ENCODE assay signal across 1 cellular context in the genomic region with DNA sequence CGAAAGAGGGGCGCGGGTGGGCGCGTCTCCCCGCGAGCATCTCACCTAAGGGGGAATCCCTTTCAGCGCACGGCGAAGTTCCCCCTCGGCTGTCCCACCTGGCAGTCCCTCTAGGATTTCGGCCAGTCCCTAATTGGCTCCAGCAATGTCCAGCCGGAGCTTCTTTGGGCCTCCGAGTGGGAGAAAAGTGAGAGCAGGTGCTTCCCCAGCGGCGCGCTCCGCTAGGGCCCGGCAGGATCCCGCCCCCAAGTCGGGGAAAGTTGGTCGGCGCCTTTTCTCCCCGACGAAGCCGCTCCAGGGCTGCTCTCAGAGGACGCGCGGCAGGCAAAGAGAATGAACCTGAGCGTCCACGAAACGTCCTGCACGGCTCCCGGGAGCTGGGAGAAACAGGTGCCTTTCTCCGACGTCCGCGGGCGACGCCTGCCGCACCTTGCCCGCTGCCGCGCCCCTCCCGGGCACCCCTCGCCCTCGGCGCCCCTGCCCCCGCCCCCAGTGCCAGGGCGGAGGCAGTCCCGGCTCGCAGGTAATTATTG.
TF ChIP-seq lines count a peak whose summit lies in the region.

No MANE protein-coding gene starts in this region.

TF ChIP-seq in WTC11, 78 proteins besides CTCF, POLR2A, EP300 and RAD21 (continued from another document):
- TF ChIP-seq, protein P1, sequence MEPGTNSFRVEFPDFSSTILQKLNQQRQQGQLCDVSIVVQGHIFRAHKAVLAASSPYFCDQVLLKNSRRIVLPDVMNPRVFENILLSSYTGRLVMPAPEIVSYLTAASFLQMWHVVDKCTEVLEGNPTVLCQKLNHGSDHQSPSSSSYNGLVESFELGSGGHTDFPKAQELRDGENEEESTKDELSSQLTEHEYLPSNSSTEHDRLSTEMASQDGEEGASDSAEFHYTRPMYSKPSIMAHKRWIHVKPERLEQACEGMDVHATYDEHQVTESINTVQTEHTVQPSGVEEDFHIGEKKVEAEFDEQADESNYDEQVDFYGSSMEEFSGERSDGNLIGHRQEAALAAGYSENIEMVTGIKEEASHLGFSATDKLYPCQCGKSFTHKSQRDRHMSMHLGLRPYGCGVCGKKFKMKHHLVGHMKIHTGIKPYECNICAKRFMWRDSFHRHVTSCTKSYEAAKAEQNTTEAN (CRISPR knock-in tag; IDR thresholded peaks at IDR 0.05) = no peak
- TF ChIP-seq, protein P2, sequence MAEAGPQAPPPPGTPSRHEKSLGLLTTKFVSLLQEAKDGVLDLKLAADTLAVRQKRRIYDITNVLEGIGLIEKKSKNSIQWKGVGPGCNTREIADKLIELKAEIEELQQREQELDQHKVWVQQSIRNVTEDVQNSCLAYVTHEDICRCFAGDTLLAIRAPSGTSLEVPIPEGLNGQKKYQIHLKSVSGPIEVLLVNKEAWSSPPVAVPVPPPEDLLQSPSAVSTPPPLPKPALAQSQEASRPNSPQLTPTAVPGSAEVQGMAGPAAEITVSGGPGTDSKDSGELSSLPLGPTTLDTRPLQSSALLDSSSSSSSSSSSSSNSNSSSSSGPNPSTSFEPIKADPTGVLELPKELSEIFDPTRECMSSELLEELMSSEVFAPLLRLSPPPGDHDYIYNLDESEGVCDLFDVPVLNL (CRISPR knock-in tag; IDR thresholded peaks at IDR 0.05; ENCODE audit: borderline replicate concordance, low read depth) = no peak
- TF ChIP-seq ATF2 (CRISPR knock-in tag; IDR thresholded peaks at IDR 0.05; ENCODE audit: borderline replicate concordance, low read depth) (no peak), ERG (CRISPR knock-in tag; IDR thresholded peaks at IDR 0.05) (no peak), TEAD1 (CRISPR knock-in tag; IDR thresholded peaks at IDR 0.05) (no peak), ZNF423 (CRISPR knock-in tag; IDR thresholded peaks at IDR 0.05) (no peak), FOXP1 (CRISPR knock-in tag; IDR thresholded peaks at IDR 0.05; ENCODE audit: borderline replicate concordance) (no peak), MXD4 (CRISPR knock-in tag; IDR thresholded peaks at IDR 0.05; ENCODE audit: borderline replicate concordance) (no peak), ZBTB21 (CRISPR knock-in tag; IDR thresholded peaks at IDR 0.05; ENCODE audit: borderline replicate concordance) (no peak)
- TF ChIP-seq, protein P3, sequence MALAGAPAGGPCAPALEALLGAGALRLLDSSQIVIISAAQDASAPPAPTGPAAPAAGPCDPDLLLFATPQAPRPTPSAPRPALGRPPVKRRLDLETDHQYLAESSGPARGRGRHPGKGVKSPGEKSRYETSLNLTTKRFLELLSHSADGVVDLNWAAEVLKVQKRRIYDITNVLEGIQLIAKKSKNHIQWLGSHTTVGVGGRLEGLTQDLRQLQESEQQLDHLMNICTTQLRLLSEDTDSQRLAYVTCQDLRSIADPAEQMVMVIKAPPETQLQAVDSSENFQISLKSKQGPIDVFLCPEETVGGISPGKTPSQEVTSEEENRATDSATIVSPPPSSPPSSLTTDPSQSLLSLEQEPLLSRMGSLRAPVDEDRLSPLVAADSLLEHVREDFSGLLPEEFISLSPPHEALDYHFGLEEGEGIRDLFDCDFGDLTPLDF (CRISPR knock-in tag; IDR thresholded peaks at IDR 0.05) = no peak
TF ChIP-seq in WTC11: peak in this region for 0.
